In genomic region chr14:104504172-104504735, GRCh38 we compare ENCODE assay signal across 29 cellular contexts.
"Had no signal": no experiment of that assay in that cellular context is flagged by ENCODE, and none has a peak within 500 bp of the region (broad histone marks: within the 10 kb centered on the region; RNA-seq: fewer than 3 reads in every experiment).

No MANE protein-coding gene starts in this region.

- H3K27me3 Mint-ChIP-seq: activated CD4-positive, alpha-beta T cell treated with anti-CD3 and anti-CD28 coated beads, Interleukin-2, amount 10 ng/mL, durations not matched to agents 24 days and 14 days had no signal

- H3K27ac ChIP-seq: heart left ventricle, left ventricle myocardium inferior, pancreas, psoas muscle, sigmoid colon, testis, transverse colon, VCaP had no signal

- H3K27me3 ChIP-seq: pancreas, testis had no signal

- ATAC-seq: activated CD8-positive, alpha-beta memory T cell treated with anti-CD3 and anti-CD28 coated beads, Interleukin-2, amount 10 ng/mL, durations not matched to agents 7 days and 5 days; activated CD8-positive, alpha-beta T cell treated with anti-CD3 and anti-CD28 coated beads for 36 hours; esophagus mucosa; heart left ventricle; mucosa of descending colon; natural killer cell treated with Interleukin-12 subunit alpha and Interleukin-12 subunit beta and Interleukin-15 and Interleukin-18, amount 100 ng/mL, for 72 hours; pancreas; psoas muscle; stimulated activated naive B cell treated with anti-CD40 and anti-IgM and Interleukin-4, amounts not matched to agents 10 μg/mL and 1 μg/mL and 100 μg/mL, for 72 hours had no signal

- H3K4me1 ChIP-seq: heart left ventricle, left ventricle myocardium inferior, pancreas, psoas muscle, sigmoid colon, testis, transverse colon had no signal

- H3K27ac Mint-ChIP-seq: activated CD4-positive, alpha-beta T cell treated with anti-CD3 and anti-CD28 coated beads, Interleukin-2, amount 10 ng/mL, durations not matched to agents 24 days and 14 days; activated CD8-positive, alpha-beta memory T cell treated with anti-CD3 and anti-CD28 coated beads, Interleukin-2, amount 10 ng/mL, durations not matched to agents 7 days and 5 days; activated CD8-positive, alpha-beta T cell treated with anti-CD3 and anti-CD28 coated beads for 36 hours; activated naive CD4-positive, alpha-beta T cell treated with anti-CD3 and anti-CD28 coated beads for 36 hours; activated naive CD8-positive, alpha-beta T cell treated with anti-CD3 and anti-CD28 coated beads, Interleukin-2, amount 10 ng/mL, durations not matched to agents 7 days and 5 days; natural killer cell treated with Interleukin-12 subunit alpha and Interleukin-12 subunit beta and Interleukin-15 and Interleukin-18, amount 100 ng/mL, for 72 hours; stimulated activated naive B cell treated with anti-CD40 and anti-IgM and Interleukin-4, amounts not matched to agents 10 μg/mL and 1 μg/mL and 100 μg/mL, for 72 hours; T-helper 1 cell treated with Interleukin-12 subunit alpha and Interleukin-12 subunit beta and Interleukin-4 antibody, amounts not matched to agents 30 μg/mL and 1 μg/mL, for 36 hours had no signal

- H3K4me3 ChIP-seq: heart left ventricle, left ventricle myocardium inferior, lung, mucosa of descending colon, pancreas, psoas muscle, sigmoid colon, testis, transverse colon had no signal

- DNase-seq: activated CD4-positive, alpha-beta T cell treated with anti-CD3 and anti-CD28 coated beads, Interleukin-2, amount 10 ng/mL, durations not matched to agents 24 days and 14 days; activated CD8-positive, alpha-beta memory T cell treated with anti-CD3 and anti-CD28 coated beads, Interleukin-2, amount 10 ng/mL, durations not matched to agents 7 days and 5 days; activated CD8-positive, alpha-beta T cell treated with anti-CD3 and anti-CD28 coated beads for 36 hours; activated effector memory CD4-positive, alpha-beta T cell treated with Interleukin-2 at 50 U/mL for 16 hours; activated naive CD4-positive, alpha-beta T cell treated with anti-CD3 and anti-CD28 coated beads for 36 hours; activated naive CD8-positive, alpha-beta T cell treated with anti-CD3 and anti-CD28 coated beads, Interleukin-2, amount 10 ng/mL, durations not matched to agents 7 days and 5 days; activated T-cell treated with anti-CD3 and anti-CD28 coated beads for 4 hours; caudate nucleus; cortex of kidney; foreskin fibroblast; left ventricle myocardium inferior; mesendoderm; psoas muscle; sigmoid colon; small intestine; stimulated activated CD4-positive, alpha-beta T cell treated with anti-CD3 and anti-CD28 coated beads, Interleukin-1b, Interleukin-23, amount 100 ng/mL, for 48 hours; stimulated activated CD4-positive, alpha-beta T cell treated with anti-CD3 and anti-CD28 coated beads, Interleukin-4, amount 100 ng/mL, for 4 hours; stimulated activated naive B cell treated with anti-CD40 and anti-IgM and Interleukin-4, amounts not matched to agents 10 μg/mL and 1 μg/mL and 100 μg/mL, for 72 hours; T-helper 9 cell; testis; transverse colon had no signal

- H3K36me3 Mint-ChIP-seq: activated CD8-positive, alpha-beta memory T cell treated with anti-CD3 and anti-CD28 coated beads, Interleukin-2, amount 10 ng/mL, durations not matched to agents 7 days and 5 days; activated naive CD8-positive, alpha-beta T cell treated with anti-CD3 and anti-CD28 coated beads, Interleukin-2, amount 10 ng/mL, durations not matched to agents 7 days and 5 days had no signal

- H3K4me3 Mint-ChIP-seq: activated CD4-positive, alpha-beta T cell treated with anti-CD3 and anti-CD28 coated beads, Interleukin-2, amount 10 ng/mL, durations not matched to agents 24 days and 14 days; activated CD8-positive, alpha-beta memory T cell treated with anti-CD3 and anti-CD28 coated beads, Interleukin-2, amount 10 ng/mL, durations not matched to agents 7 days and 5 days; activated CD8-positive, alpha-beta T cell treated with anti-CD3 and anti-CD28 coated beads for 36 hours; activated naive CD4-positive, alpha-beta T cell treated with anti-CD3 and anti-CD28 coated beads for 36 hours; activated naive CD8-positive, alpha-beta T cell treated with anti-CD3 and anti-CD28 coated beads, Interleukin-2, amount 10 ng/mL, durations not matched to agents 7 days and 5 days; natural killer cell treated with Interleukin-12 subunit alpha and Interleukin-12 subunit beta and Interleukin-15 and Interleukin-18, amount 100 ng/mL, for 72 hours; stimulated activated naive B cell treated with anti-CD40 and anti-IgM and Interleukin-4, amounts not matched to agents 10 μg/mL and 1 μg/mL and 100 μg/mL, for 72 hours; T-helper 1 cell treated with Interleukin-12 subunit alpha and Interleukin-12 subunit beta and Interleukin-4 antibody, amounts not matched to agents 30 μg/mL and 1 μg/mL, for 36 hours had no signal

- H3K36me3 ChIP-seq: heart left ventricle, left ventricle myocardium inferior, pancreas, sigmoid colon, transverse colon had no signal

- H3K9me3 ChIP-seq: pancreas, testis had no signal

- H3K4me1 Mint-ChIP-seq: activated CD4-positive, alpha-beta T cell treated with anti-CD3 and anti-CD28 coated beads, Interleukin-2, amount 10 ng/mL, durations not matched to agents 24 days and 14 days; activated CD8-positive, alpha-beta memory T cell treated with anti-CD3 and anti-CD28 coated beads, Interleukin-2, amount 10 ng/mL, durations not matched to agents 7 days and 5 days; activated naive CD8-positive, alpha-beta T cell treated with anti-CD3 and anti-CD28 coated beads, Interleukin-2, amount 10 ng/mL, durations not matched to agents 7 days and 5 days; stimulated activated naive B cell treated with anti-CD40 and anti-IgM and Interleukin-4, amounts not matched to agents 10 μg/mL and 1 μg/mL and 100 μg/mL, for 72 hours had no signal
